Comparison of ENCODE assay signal across 9 cellular contexts in the genomic region with DNA sequence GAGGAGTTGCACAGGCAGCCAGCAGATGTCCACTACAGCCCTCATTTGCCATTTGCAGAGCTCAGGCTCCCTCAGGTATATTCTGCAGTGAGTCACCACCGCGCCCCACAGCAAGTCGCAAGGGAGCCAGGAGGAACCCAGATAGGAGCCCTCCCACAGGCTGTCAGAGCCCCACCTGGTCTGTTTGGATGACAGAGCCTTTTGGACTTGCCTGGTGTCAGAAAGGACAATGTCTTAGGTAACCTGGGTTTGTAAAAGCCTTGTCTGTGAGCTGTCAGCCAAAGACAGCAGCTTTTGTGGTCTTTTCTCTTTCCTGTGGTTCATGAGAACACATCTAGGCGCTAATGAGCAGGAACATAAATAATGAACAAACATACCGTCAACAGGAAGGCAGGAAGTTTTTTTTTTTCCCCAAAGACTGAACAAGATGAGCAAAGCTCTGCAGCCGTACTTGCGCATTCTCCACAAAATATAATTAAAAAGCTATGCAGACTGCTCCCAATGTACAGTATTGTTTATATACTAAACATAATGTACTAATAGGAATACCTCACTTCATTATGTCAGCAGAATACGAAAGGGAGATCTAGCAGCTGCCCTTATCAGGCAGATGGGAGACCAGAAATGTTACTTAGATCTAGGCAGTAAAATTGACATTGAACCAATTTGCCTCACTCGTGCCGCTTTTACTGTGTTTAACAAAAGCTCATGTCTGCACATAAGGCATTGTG.
A peak's percentile ranks its signal among the peaks of the same experiment; 100 is the strongest.
DNase-seq lines count a peak whose midpoint lies in the region; ATAC-seq lines count a peak whose summit lies in the region.
"Had no signal": no experiment of that assay in that cellular context is flagged by ENCODE, and none has a peak within 500 bp of the region (broad histone marks: within the 10 kb centered on the region; RNA-seq: fewer than 3 reads in every experiment).

No MANE protein-coding gene starts in this region.

- POLR2A ChIA-PET in activated CD8-positive, alpha-beta T cell treated with anti-CD3 and anti-CD28 coated beads, Interleukin-2, amount 10 ng/mL, durations not matched to agents 7 days and 5 days (lab: Charles Lee) = interaction anchor here (0.6 kb wide), 1 partner anchor 58 kb away, joined by 3 read pairs; no protein-coding TSS in a partner anchor

- ATAC-seq in activated CD8-positive, alpha-beta T cell treated with anti-CD3 and anti-CD28 coated beads, Interleukin-2, amount 10 ng/mL, durations not matched to agents 7 days and 5 days = peak; percentile 81
- no peak for ATAC-seq in HG02763 (IDR thresholded peaks at IDR 0.05; ENCODE audit: unreplicated experiment)
- ATAC-seq in HG03097 (IDR thresholded peaks at IDR 0.05; ENCODE audit: low FRiP score, unreplicated experiment) = no peak

- peak overlapping the region; percentile 32 for H3K4me3 Mint-ChIP-seq in activated CD8-positive, alpha-beta T cell treated with anti-CD3 and anti-CD28 coated beads, Interleukin-2, amount 10 ng/mL, durations not matched to agents 7 days and 5 days
- H3K4me3 Mint-ChIP-seq in immature natural killer cell = peak overlapping the region; percentile 71 to 83 (median 74)
- peak overlapping the region; percentile 21 for H3K4me3 Mint-ChIP-seq in stimulated activated naive CD8-positive, alpha-beta T cell treated with anti-CD3 and anti-CD28 coated beads, Interleukin-15, Interleukin-2, amounts not matched to agents 100 ng/mL and 50 ng/mL, for 24 hours
- H3K4me3 Mint-ChIP-seq: neural crest cell had no signal

- H3K27me3 Mint-ChIP-seq in activated CD8-positive, alpha-beta T cell treated with anti-CD3 and anti-CD28 coated beads, Interleukin-2, amount 10 ng/mL, durations not matched to agents 7 days and 5 days (ENCODE audit: low read depth) = no peaks in the 10 kb centered on the region
- no peaks in the 10 kb centered on the region for H3K27me3 Mint-ChIP-seq in immature natural killer cell (ENCODE audit: low read depth in 3 of 3)
- no peaks in the 10 kb centered on the region for H3K27me3 Mint-ChIP-seq in stimulated activated naive CD8-positive, alpha-beta T cell treated with anti-CD3 and anti-CD28 coated beads, Interleukin-15, Interleukin-2, amounts not matched to agents 100 ng/mL and 50 ng/mL, for 24 hours

- H3K27ac Mint-ChIP-seq in activated CD8-positive, alpha-beta T cell treated with anti-CD3 and anti-CD28 coated beads, Interleukin-2, amount 10 ng/mL, durations not matched to agents 7 days and 5 days = peak overlapping the region; percentile 60
- peak overlapping the region; percentile 73 to 97 (median 91) for H3K27ac Mint-ChIP-seq in immature natural killer cell
- no peak overlapping the region for H3K27ac Mint-ChIP-seq in stimulated activated naive CD8-positive, alpha-beta T cell treated with anti-CD3 and anti-CD28 coated beads, Interleukin-15, Interleukin-2, amounts not matched to agents 100 ng/mL and 50 ng/mL, for 24 hours

- H3K9me3 Mint-ChIP-seq in activated CD8-positive, alpha-beta T cell treated with anti-CD3 and anti-CD28 coated beads, Interleukin-2, amount 10 ng/mL, durations not matched to agents 7 days and 5 days (ENCODE audit: insufficient read depth) = no peaks in the 10 kb centered on the region
- no peaks in the 10 kb centered on the region for H3K9me3 Mint-ChIP-seq in immature natural killer cell
- H3K9me3 Mint-ChIP-seq in stimulated activated naive CD8-positive, alpha-beta T cell treated with anti-CD3 and anti-CD28 coated beads, Interleukin-15, Interleukin-2, amounts not matched to agents 100 ng/mL and 50 ng/mL, for 24 hours = no peaks in the 10 kb centered on the region
- H3K9me3 Mint-ChIP-seq: neural crest cell had no signal

- peaks cover 32% of the 10 kb centered on the region for H3K4me1 Mint-ChIP-seq in activated CD8-positive, alpha-beta T cell treated with anti-CD3 and anti-CD28 coated beads, Interleukin-2, amount 10 ng/mL, durations not matched to agents 7 days and 5 days (ENCODE audit: low read depth)
- peaks cover 45 to 54% of the 10 kb centered on the region in 2 donors for H3K4me1 Mint-ChIP-seq in immature natural killer cell
- peaks cover 28% of the 10 kb centered on the region for H3K4me1 Mint-ChIP-seq in stimulated activated naive CD8-positive, alpha-beta T cell treated with anti-CD3 and anti-CD28 coated beads, Interleukin-15, Interleukin-2, amounts not matched to agents 100 ng/mL and 50 ng/mL, for 24 hours (ENCODE audit: low read depth)

- CTCF ChIA-PET in activated CD8-positive, alpha-beta T cell treated with anti-CD3 and anti-CD28 coated beads, Interleukin-2, amount 10 ng/mL, durations not matched to agents 7 days and 5 days (lab: Charles Lee) = interaction anchor here (0.6 to 3.9 kb wide), 10 partner anchors 9 to 319 kb away, joined by 3 to 29 read pairs (median 4); no protein-coding TSS in a partner anchor

- DNase-seq in NCI-H2171 treated with DMSO at 0.1 percent for 48 hours (lab: John Stamatoyannopoulos, UW) (peak; percentile 60), NCI-H2171 (lab: John Stamatoyannopoulos, UW) (no peak), immature natural killer cell (peak; percentile 51 to 74 (median 65)), dermis blood vessel endothelial cell (no peak)
- peak; percentile 66 for DNase-seq in activated CD8-positive, alpha-beta T cell treated with anti-CD3 and anti-CD28 coated beads, Interleukin-2, amount 10 ng/mL, durations not matched to agents 7 days and 5 days

- no peaks in the 10 kb centered on the region for H3K36me3 Mint-ChIP-seq in activated CD8-positive, alpha-beta T cell treated with anti-CD3 and anti-CD28 coated beads, Interleukin-2, amount 10 ng/mL, durations not matched to agents 7 days and 5 days (ENCODE audit: low read depth)
- H3K36me3 Mint-ChIP-seq in immature natural killer cell = no peaks in the 10 kb centered on the region
- H3K36me3 Mint-ChIP-seq in stimulated activated naive CD8-positive, alpha-beta T cell treated with anti-CD3 and anti-CD28 coated beads, Interleukin-15, Interleukin-2, amounts not matched to agents 100 ng/mL and 50 ng/mL, for 24 hours (ENCODE audit: low read depth) = no peaks in the 10 kb centered on the region

Comparison
In these comparisons a context has a peak if more than half of its experiments do, and no peak if none do; other contexts are left out.
1. DNase-seq: peak in NCI-H2171 treated with DMSO at 0.1 percent for 48 hours (single experiment), activated CD8-positive, alpha-beta T cell treated with anti-CD3 and anti-CD28 coated beads, Interleukin-2, amount 10 ng/mL, durations not matched to agents 7 days and 5 days (single experiment) and immature natural killer cell (3 of 3); none in NCI-H2171 (single experiment) and dermis blood vessel endothelial cell (single experiment).
2. H3K4me3 Mint-ChIP-seq: peak in every context shown above with its lines; median percentile 74 in immature natural killer cell; 32 in activated CD8-positive, alpha-beta T cell treated with anti-CD3 and anti-CD28 coated beads, Interleukin-2, amount 10 ng/mL, durations not matched to agents 7 days and 5 days; 21 in stimulated activated naive CD8-positive, alpha-beta T cell treated with anti-CD3 and anti-CD28 coated beads, Interleukin-15, Interleukin-2, amounts not matched to agents 100 ng/mL and 50 ng/mL, for 24 hours.